8 cellular contexts compared by ENCODE assay signal in the genomic region with DNA sequence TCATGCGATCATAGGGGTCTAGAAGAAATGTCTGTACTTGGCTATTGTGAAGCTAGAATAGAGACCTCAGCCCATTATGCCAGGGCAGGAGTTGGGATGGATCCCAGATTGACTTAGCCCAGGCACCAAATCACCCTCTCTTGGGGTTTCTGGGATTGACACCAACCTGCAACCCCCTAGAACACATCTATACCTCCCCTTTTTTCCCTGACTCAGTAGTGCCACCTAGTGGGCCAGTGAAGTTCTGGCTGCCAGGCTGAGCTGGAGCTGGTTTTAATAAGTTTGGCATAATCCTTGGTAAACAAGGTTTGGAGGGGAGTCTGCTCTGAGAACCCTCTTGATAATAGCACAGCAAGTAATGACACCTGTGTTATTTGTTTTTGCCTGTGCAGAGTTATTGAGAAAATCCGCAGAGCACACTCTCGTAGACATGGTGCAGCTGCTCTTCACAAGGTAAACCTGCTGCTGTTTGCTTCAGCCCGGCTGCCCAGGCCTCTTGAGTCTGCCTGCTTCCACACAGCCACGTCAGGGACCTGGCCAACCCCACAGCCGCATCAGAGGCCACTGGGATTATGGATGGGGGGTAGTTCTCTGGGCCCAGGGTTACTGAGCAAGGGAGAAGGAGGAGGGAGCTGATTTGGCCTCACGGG. TPM values are rescaled to one million over a fixed set of nuclear protein-coding genes. Genes with fewer than 3 reads are reported as not detected.
DNase-seq lines count a peak whose midpoint lies in the region; ATAC-seq and TF ChIP-seq lines count a peak whose summit lies in the region.

No MANE protein-coding gene starts in this region.

- H3K14ac ChIP-seq in mesenchymal stem cell (ENCODE audit: low read length in 2 of 2): no peak overlapping the region

- no peak overlapping the region for H3K23ac ChIP-seq in mesenchymal stem cell (ENCODE audit: low read length in 2 of 2)

- H3K27ac ChIP-seq in AG04450 (ENCODE audit: low read depth, low read length): no peak overlapping the region
- H3K27ac ChIP-seq in dorsolateral prefrontal cortex: no peak overlapping the region
- H3K27ac ChIP-seq in mesenchymal stem cell (ENCODE audit: low read length, poor library complexity, severe bottlenecking): no peak overlapping the region

- H3K79me1 ChIP-seq in mesenchymal stem cell (replicated peaks; ENCODE audit: low read length, poor library complexity, severe bottlenecking): peaks cover 50% of the 10 kb centered on the region

- ATAC-seq in GM21390 (IDR thresholded peaks at IDR 0.05; ENCODE audit: unreplicated experiment): no peak

- no peak overlapping the region for H2BK120ac ChIP-seq in mesenchymal stem cell (ENCODE audit: low read depth, low read length)

- no peak overlapping the region for H3K4ac ChIP-seq in mesenchymal stem cell (ENCODE audit: low read depth in 1 of 2, low read length in 2 of 2)

- no peak overlapping the region for H2BK5ac ChIP-seq in mesenchymal stem cell (ENCODE audit: low read depth, low read length, poor library complexity, severe bottlenecking)

- H4K91ac ChIP-seq in mesenchymal stem cell (ENCODE audit: low read length): no peak overlapping the region

- CTCF ChIA-PET in AG04450 (lab: Charles Lee): interaction anchor here (0.6 to 21.0 kb wide), 41 partner anchors 10 to 268 kb away, joined by 3 to 442 read pairs (median 5); a partner anchor contains a TSS

- H3K9me3 ChIP-seq in AG04450 (ENCODE audit: control insufficient read depth, insufficient read depth, low read length): no peaks in the 10 kb centered on the region
- H3K9me3 ChIP-seq in mesenchymal stem cell (ENCODE audit: control insufficient read depth, low read length): no peaks in the 10 kb centered on the region

- no peak overlapping the region for H4K8ac ChIP-seq in mesenchymal stem cell (ENCODE audit: low read length)

- DNase-seq in AG04450 (ENCODE audit: low read depth, low spot score): peak; percentile 20
- DNase-seq in GM19240 (ENCODE audit: insufficient read length, low spot score): peak; percentile 58
- peak; percentile 83 for DNase-seq in NCI-H510A (lab: John Stamatoyannopoulos, UW)
- DNase-seq in activated CD4-positive, alpha-beta T cell treated with anti-CD3 and anti-CD28 coated beads, Interleukin-2, amount 50 U/mL, for 4 hours: peak; percentile 72 to 76
- peak in 6 of 10 donors; percentile 21 to 65 (median 43) for DNase-seq in dorsolateral prefrontal cortex
- peak; percentile 68 for DNase-seq in mesenchymal stem cell
- peak; percentile 26 to 27 for DNase-seq in stimulated activated CD8-positive, alpha-beta memory T cell treated with anti-CD3 and anti-CD28 coated beads, Interleukin-15, amount 100 ng/mL, for 48 hours (ENCODE audit: low read depth in 2 of 2)

- H3K4me3 ChIP-seq in AG04450 (ENCODE audit: low read depth, low read length) (no peak overlapping the region), dorsolateral prefrontal cortex (no peak overlapping the region), mesenchymal stem cell (ENCODE audit: insufficient read depth in 1 of 2, low read depth in 1 of 2, low read length in 2 of 2) (no peak overlapping the region)

- H2AK5ac ChIP-seq in mesenchymal stem cell (ENCODE audit: low read length, severe bottlenecking): no peak overlapping the region

- H2AFZ ChIP-seq in mesenchymal stem cell (ENCODE audit: low read depth, low read length): no peak overlapping the region

- H3K4me2 ChIP-seq in mesenchymal stem cell (ENCODE audit: low read length, poor library complexity, severe bottlenecking): no peak overlapping the region

- intact Hi-C loops in dorsolateral prefrontal cortex (cut with DNase I): loop anchor here (2.0 to 10.0 kb wide), 3 partner anchors 123 to 185 kb away; no protein-coding TSS in a partner anchor

- POLR2A ChIA-PET in AG04450 (lab: Yijun Ruan, JAX): interaction anchor here (0.5 to 1.4 kb wide), 2 partner anchors 122 to 177 kb away, joined by 4 to 6 read pairs; no protein-coding TSS in a partner anchor

- H3K18ac ChIP-seq in mesenchymal stem cell (ENCODE audit: low read depth in 1 of 2, low read length in 2 of 2): no peak overlapping the region

- H3K36me3 ChIP-seq in mesenchymal stem cell (ENCODE audit: control insufficient read depth in 1 of 2, insufficient read depth in 2 of 2, low read depth in 1 of 2, low read length in 2 of 2): peaks cover 46 to 74% of the 10 kb centered on the region in 2 experiments

- no peak overlapping the region for H2BK12ac ChIP-seq in mesenchymal stem cell (ENCODE audit: low read length in 2 of 2)

- 81% methylated on average over 7 of the region's 7 CpGs for WGBS in mesenchymal stem cell

- no peak overlapping the region for H2BK15ac ChIP-seq in mesenchymal stem cell (ENCODE audit: low read depth, poor library complexity, severe bottlenecking)

- TF ChIP-seq CTCF in AG04450 (IDR thresholded peaks at IDR 0.05; ENCODE audit: low read depth, low read length): peak; percentile 98
- peak; percentile 79 to 96 (median 91) for TF ChIP-seq CTCF in dorsolateral prefrontal cortex (IDR thresholded peaks at IDR 0.05 in 54 of 56, conservative IDR thresholded peaks at IDR 0.05 in 2 of 56; ENCODE audit: low read depth in 1 of 56, partially characterized antibody in 56 of 56)

- no peaks in the 10 kb centered on the region for H3K4me1 ChIP-seq in mesenchymal stem cell (ENCODE audit: control insufficient read depth, insufficient read depth, low read depth, low read length)

- H3K9ac ChIP-seq in mesenchymal stem cell (ENCODE audit: low read length): no peak overlapping the region

- H3K27me3 ChIP-seq in AG04450 (ENCODE audit: control insufficient read depth, insufficient read depth, low read length): no peaks in the 10 kb centered on the region
- no peaks in the 10 kb centered on the region for H3K27me3 ChIP-seq in dorsolateral prefrontal cortex
- H3K27me3 ChIP-seq in mesenchymal stem cell (ENCODE audit: control insufficient read depth in 1 of 2, insufficient read depth in 1 of 2, low read length in 2 of 2): no peaks in the 10 kb centered on the region

RNA-seq across cellular contexts. Expression of a gene that starts 43.3 kb away (rescaled TPM):
- polyA plus RNA-seq in AG04450 (2011; rRNA removed): 26.1 and 29.3 TPM in 2 replicates
- 15.4 and 19.8 TPM in 2 replicates for polyA minus RNA-seq in AG04450 (2011; rRNA and poly(A)+ RNA removed)
- 10 to 100 TPM in 45 of 120 experiments, 1 to 10 TPM in 75; 3.3 to 26.3 (median 8.5) TPM for total RNA-seq in dorsolateral prefrontal cortex
- 11.8 TPM for polyA plus RNA-seq in mesenchymal stem cell (2013, experiment 1 of 2)
- polyA plus RNA-seq in mesenchymal stem cell (2013, experiment 2 of 2): 11.2 TPM

Comparison
In these comparisons a context has a peak if more than half of its experiments do, and no peak if none do; other contexts are left out.
1. DNase-seq: peak in every context shown above with its lines; median percentile 83 in NCI-H510A; 74 in activated CD4-positive, alpha-beta T cell treated with anti-CD3 and anti-CD28 coated beads, Interleukin-2, amount 50 U/mL, for 4 hours; 68 in mesenchymal stem cell; 58 in GM19240; 43 in dorsolateral prefrontal cortex; 26 in stimulated activated CD8-positive, alpha-beta memory T cell treated with anti-CD3 and anti-CD28 coated beads, Interleukin-15, amount 100 ng/mL, for 48 hours; 20 in AG04450.